17 cellular contexts compared by ENCODE assay signal in genomic region chr15:78932216-78932808, GRCh38. TPM values are rescaled to one million over a fixed set of nuclear protein-coding genes. Genes with fewer than 3 reads are reported as not detected.
DNase-seq lines count a peak whose midpoint lies in the region; ATAC-seq and TF ChIP-seq lines count a peak whose summit lies in the region.
"Had no signal": no experiment of that assay in that cellular context is flagged by ENCODE, and none has a peak within 500 bp of the region (broad histone marks: within the 10 kb centered on the region; RNA-seq: fewer than 3 reads in every experiment).

No MANE protein-coding gene starts in this region.

- H3K4me1 ChIP-seq in Panc1 (ENCODE audit: control insufficient read depth, insufficient read depth, low read length) (peaks cover 73% of the 10 kb centered on the region), psoas muscle (peaks cover 12% of the 10 kb centered on the region)

- H3K36me3 ChIP-seq in Panc1 (ENCODE audit: control insufficient read depth, insufficient read depth, low read length) (no peaks in the 10 kb centered on the region; the same call in 1 of the 2 replicates), psoas muscle (ENCODE audit: insufficient read depth in 1 of 2, low read depth in 1 of 2) (peaks cover 0 to 53% of the 10 kb centered on the region in 2 donors)

- no peaks in the 10 kb centered on the region for H3K27me3 ChIP-seq in Panc1 (ENCODE audit: control insufficient read depth, insufficient read depth, low read length)
- no peaks in the 10 kb centered on the region for H3K27me3 ChIP-seq in psoas muscle (ENCODE audit: insufficient read depth in 3 of 3, low read length in 2 of 3)
- H3K27me3 ChIP-seq: BE2C had no signal

- H3K27ac Mint-ChIP-seq in chondrocyte (ENCODE audit: unreplicated experiment), result no peak overlapping the region

- peaks cover 2% of the 10 kb centered on the region for H3K36me3 Mint-ChIP-seq in chondrocyte (ENCODE audit: low read depth)

- in situ Hi-C loops in Panc1 (cut with HindIII; ENCODE audit: low pct_unique_long_range_greater_than_20kb, low sequenced_read_pairs), result no loop called here

- BruUV-seq in Panc1 (replicated peaks; lab: Mats Ljungman, UMichigan), result no TSS peak

- CTCF ChIA-PET in Panc1 (lab: Charles Lee), result no interaction called here

- 69 to 74% (median 72%) methylated on average over 13 of the region's 13 CpGs for WGBS in psoas muscle, 3 donors

- peak; percentile 12 for TF ChIP-seq POLR2A in GM18505 (IDR thresholded peaks at IDR 0.05; ENCODE audit: borderline replicate concordance, extremely low read depth, insufficient read depth, insufficient read length)

- no peak for DNase-seq in Panc1 (ENCODE audit: low read depth, low spot score)
- DNase-seq in chondrocyte (ENCODE audit: low spot score), result peak; percentile 66
- DNase-seq in psoas muscle, result no peak
- no peak for DNase-seq in COLO829 (ENCODE audit: low spot score)
- no peak for DNase-seq in SHP77 treated with DMSO at 0.1 percent for 48 hours (lab: John Stamatoyannopoulos, UW)
- DNase-seq: BE2C, EL, HCEC 1CT, KBM-7, NCI-H1048, NCI-H146, NCI-H2107, NCI-H345, NCI-H526 treated with DMSO at 0.1 percent for 48 hours, Right ventricle myocardium superior had no signal

- H3K4me3 ChIP-seq in Panc1 (ENCODE audit: low read depth in 2 of 2, low read length in 2 of 2) (no peak overlapping the region), psoas muscle (no peak overlapping the region)

- intact Hi-C loops in Panc1 (cut with micrococcal nuclease; ENCODE audit: unreplicated experiment), result loop anchor here (5.0 kb wide), 1 partner anchor 45 kb away; no protein-coding TSS in a partner anchor
- intact Hi-C loops in psoas muscle (cut with DNase I), result no loop called here

- H3K4me3 Mint-ChIP-seq in chondrocyte (ENCODE audit: unreplicated experiment), result no peak overlapping the region

- TF ChIP-seq CTCF in Panc1 (IDR thresholded peaks at IDR 0.05) (no peak), chondrocyte (IDR thresholded peaks at IDR 0.05) (no peak), psoas muscle (IDR thresholded peaks at IDR 0.05) (no peak)

- POLR2A ChIA-PET in Panc1 (lab: Charles Lee), result no interaction called here

- no peaks in the 10 kb centered on the region for H3K9me3 Mint-ChIP-seq in chondrocyte (ENCODE audit: low read depth)

- ATAC-seq in GM18505 (IDR thresholded peaks at IDR 0.05; ENCODE audit: unreplicated experiment) (no peak), Panc1 (no peak), psoas muscle (no peak), GM21786 (IDR thresholded peaks at IDR 0.05; ENCODE audit: unreplicated experiment) (no peak)

- H3K27me3 Mint-ChIP-seq in chondrocyte (ENCODE audit: low read depth), result no peaks in the 10 kb centered on the region

- H3K9me3 ChIP-seq in Panc1 (ENCODE audit: control insufficient read depth, insufficient read depth, low read depth, low read length) (no peaks in the 10 kb centered on the region), psoas muscle (no peaks in the 10 kb centered on the region)
- H3K9me3 ChIP-seq: BE2C had no signal

- H3K4me1 Mint-ChIP-seq in chondrocyte (ENCODE audit: low read depth), result peaks cover 13% of the 10 kb centered on the region

- H3K27ac ChIP-seq in Panc1 (ENCODE audit: low read length) (peak overlapping the region; percentile 97), psoas muscle (peak overlapping the region; percentile 74)

RNA-seq across cellular contexts. Expression of gene CTSH, which starts 12.5 kb away (rescaled TPM):
- total RNA-seq in Panc1 (2021; ENCODE audit: unreplicated experiment), result 178 TPM
- 168 TPM for polyA plus RNA-seq in Panc1 (2012; ENCODE audit: insufficient read length)
- total RNA-seq in chondrocyte, result 12.0 to 22.5 TPM (median 22.0 TPM) in 3 replicates
- 10 to 100 TPM; 16.0 to 38.1 (median 28.0) TPM for total RNA-seq in psoas muscle
- polyA plus RNA-seq in psoas muscle, result 10 to 100 TPM; 27.3 to 52.6 (median 29.7) TPM

RNA-seq across cellular contexts. Expression of gene MORF4L1, which starts 59.6 kb away (rescaled TPM):
- total RNA-seq in Panc1 (2021; ENCODE audit: unreplicated experiment), result 360 TPM
- 283 TPM for polyA plus RNA-seq in Panc1 (2012; ENCODE audit: insufficient read length)
- 491 to 545 TPM (median 512 TPM) in 3 replicates for total RNA-seq in chondrocyte
- 100 to 1,000 TPM; 262 to 357 (median 341) TPM for total RNA-seq in psoas muscle
- 100 to 1,000 TPM; 288 to 679 (median 327) TPM for polyA plus RNA-seq in psoas muscle
